In the genomic region with DNA sequence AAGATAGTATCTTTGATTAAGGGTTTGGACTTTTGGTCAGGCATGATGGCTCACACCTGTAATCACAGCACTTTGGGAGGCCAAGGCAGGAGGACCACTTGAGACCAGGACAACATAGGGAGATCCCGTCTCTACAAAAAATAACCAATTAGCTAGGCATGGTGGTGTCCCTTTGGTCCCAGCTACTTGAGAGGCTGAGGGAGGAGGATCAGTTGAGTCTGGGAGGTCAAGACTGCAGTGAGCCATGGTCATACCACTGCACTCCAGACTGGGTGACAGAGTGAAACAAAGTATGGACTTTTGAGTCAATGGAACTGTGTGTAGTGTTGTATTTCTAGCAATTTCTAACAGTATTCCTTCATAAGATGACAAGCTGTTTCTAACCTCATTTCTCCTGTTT, we compare ENCODE assay signal across 2 cellular contexts.
TF ChIP-seq lines count a peak whose summit lies in the region.

No MANE protein-coding gene starts in this region.

TF ChIP-seq in WTC11, 78 proteins besides CTCF, POLR2A, EP300 and RAD21:
- TF ChIP-seq, protein P1, sequence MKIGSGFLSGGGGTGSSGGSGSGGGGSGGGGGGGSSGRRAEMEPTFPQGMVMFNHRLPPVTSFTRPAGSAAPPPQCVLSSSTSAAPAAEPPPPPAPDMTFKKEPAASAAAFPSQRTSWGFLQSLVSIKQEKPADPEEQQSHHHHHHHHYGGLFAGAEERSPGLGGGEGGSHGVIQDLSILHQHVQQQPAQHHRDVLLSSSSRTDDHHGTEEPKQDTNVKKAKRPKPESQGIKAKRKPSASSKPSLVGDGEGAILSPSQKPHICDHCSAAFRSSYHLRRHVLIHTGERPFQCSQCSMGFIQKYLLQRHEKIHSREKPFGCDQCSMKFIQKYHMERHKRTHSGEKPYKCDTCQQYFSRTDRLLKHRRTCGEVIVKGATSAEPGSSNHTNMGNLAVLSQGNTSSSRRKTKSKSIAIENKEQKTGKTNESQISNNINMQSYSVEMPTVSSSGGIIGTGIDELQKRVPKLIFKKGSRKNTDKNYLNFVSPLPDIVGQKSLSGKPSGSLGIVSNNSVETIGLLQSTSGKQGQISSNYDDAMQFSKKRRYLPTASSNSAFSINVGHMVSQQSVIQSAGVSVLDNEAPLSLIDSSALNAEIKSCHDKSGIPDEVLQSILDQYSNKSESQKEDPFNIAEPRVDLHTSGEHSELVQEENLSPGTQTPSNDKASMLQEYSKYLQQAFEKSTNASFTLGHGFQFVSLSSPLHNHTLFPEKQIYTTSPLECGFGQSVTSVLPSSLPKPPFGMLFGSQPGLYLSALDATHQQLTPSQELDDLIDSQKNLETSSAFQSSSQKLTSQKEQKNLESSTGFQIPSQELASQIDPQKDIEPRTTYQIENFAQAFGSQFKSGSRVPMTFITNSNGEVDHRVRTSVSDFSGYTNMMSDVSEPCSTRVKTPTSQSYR (CRISPR knock-in tag; IDR thresholded peaks at IDR 0.05), result no peak
- no peak for TF ChIP-seq ATF6 (CRISPR knock-in tag; IDR thresholded peaks at IDR 0.05)
- peak; percentile 91 for TF ChIP-seq ZNF121 (CRISPR knock-in tag; IDR thresholded peaks at IDR 0.05)
- no peak for TF ChIP-seq NFATC4 (CRISPR knock-in tag; IDR thresholded peaks at IDR 0.05)

TF ChIP-seq in H1, 55 proteins besides CTCF, POLR2A, EP300 and RAD21:
- TF ChIP-seq NANOG (IDR thresholded peaks at IDR 0.05; ENCODE audit: insufficient read depth, low read depth, low read length, poor library complexity, severe bottlenecking) (no peak), POLR2AphosphoS5 (IDR thresholded peaks at IDR 0.05; ENCODE audit: low read depth, low read length) (peak; percentile 64), KDM1A (IDR thresholded peaks at IDR 0.05; ENCODE audit: borderline replicate concordance, low read length) (peak; percentile 31; the same call in 1 of the 2 replicates)
